18 cellular contexts compared by ENCODE assay signal in the genomic region with DNA sequence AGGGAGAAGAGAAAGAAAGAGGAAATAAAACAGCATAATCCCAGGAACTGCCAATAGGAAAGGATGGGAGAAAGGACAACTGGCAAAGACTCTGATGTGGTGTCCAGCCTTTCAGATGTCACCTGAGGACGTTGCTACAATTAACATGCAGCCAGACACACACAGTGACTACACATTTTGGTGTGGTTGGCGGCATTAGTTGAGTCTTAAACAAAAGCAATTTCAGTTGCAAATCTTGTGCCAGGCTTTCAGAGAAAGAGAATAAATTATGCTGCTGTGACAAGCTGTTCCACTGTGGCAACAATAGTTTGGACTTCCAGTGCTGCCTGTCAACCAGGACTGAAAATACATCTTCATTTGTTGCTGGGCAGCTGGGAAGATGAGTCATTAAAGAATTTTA.
"Had no signal": no experiment of that assay in that cellular context is flagged by ENCODE, and none has a peak within 500 bp of the region (broad histone marks: within the 10 kb centered on the region; RNA-seq: fewer than 3 reads in every experiment).

No MANE protein-coding gene starts in this region.

- H3K4me1 ChIP-seq: SJSA1 had no signal

- H3K36me3 ChIP-seq: SJSA1 had no signal

- H3K9me3 ChIP-seq: SJSA1 had no signal

- H3K4me3 ChIP-seq: SJSA1 had no signal

- DNase-seq: activated CD4-positive, alpha-beta T cell treated with anti-CD3 and anti-CD28 coated beads for 48 hours; activated CD4-positive, alpha-beta T cell treated with anti-CD3 and anti-CD28 coated beads, Interleukin-2, amount 50 U/mL, for 4 hours; activated CD4-positive, CD25-positive, alpha-beta regulatory T cell treated with anti-CD3 and anti-CD28 coated beads, Interleukin-2, amount 50 U/mL, for 72 hours; activated CD8-positive, alpha-beta memory T cell treated with anti-CD3 and anti-CD28 coated beads, Interleukin-2, amount 50 U/mL, for 48 hours; activated CD8-positive, alpha-beta T cell treated with anti-CD3 and anti-CD28 coated beads, Interleukin-2, amount 10 ng/mL, durations not matched to agents 7 days and 5 days; activated effector memory CD4-positive, alpha-beta T cell treated with Interleukin-2 at 50 U/mL for 16 hours; activated naive CD4-positive, alpha-beta T cell; activated T-cell treated with anti-CD3 and anti-CD28 coated beads, Interleukin-2, amount 50 U/mL, for 1 hour; MM.1S; NCI-H1105; NCI-H1436 treated with DMSO at 0.1 percent for 48 hours; NCI-H187; NCI-H2081 treated with DMSO at 0.1 percent for 48 hours; NCI-H446; NCI-H524; SHP77; SW 1271 had no signal

- H3K27ac ChIP-seq: SJSA1 had no signal

- H3K27me3 ChIP-seq: SJSA1 had no signal
